ENCODE assay signal across 8 cellular contexts in the genomic region with DNA sequence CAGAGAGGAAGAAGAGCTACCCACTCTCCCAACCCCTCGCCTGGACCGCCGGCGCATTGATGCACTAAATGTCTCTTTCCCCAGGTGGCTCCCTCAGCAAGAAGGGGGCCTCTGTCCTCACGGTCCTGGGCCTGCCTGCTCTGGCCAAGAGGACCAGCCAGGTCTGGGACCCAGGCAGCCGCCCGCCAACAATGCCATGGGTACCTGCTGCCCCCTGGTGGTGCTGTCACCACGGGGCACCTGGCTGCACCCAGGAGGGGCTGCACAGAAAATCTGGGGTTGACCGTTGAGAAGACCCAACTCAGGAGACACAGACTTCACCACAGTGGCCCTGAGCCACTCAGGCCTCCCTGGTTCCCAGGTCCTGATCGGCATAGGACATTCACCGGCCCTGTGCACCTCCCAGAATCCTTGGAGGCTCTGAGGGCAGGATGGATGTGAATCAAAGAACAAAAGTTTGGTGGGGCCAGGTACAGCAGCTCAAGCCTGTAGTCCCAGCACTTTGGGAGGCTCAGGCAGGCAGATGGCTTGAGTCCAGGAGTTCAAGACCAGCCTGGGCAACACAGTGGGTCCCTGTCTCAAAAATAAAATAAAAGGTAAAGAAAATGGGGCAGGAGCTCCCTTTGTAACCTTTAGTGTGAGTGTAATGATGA. TPM values are rescaled to one million over a fixed set of nuclear protein-coding genes. Genes with fewer than 3 reads are reported as not detected.
DNase-seq lines count a peak whose midpoint lies in the region; ATAC-seq and TF ChIP-seq lines count a peak whose summit lies in the region.

No MANE protein-coding gene starts in this region.

- peaks cover 6% of the 10 kb centered on the region for H3K79me1 ChIP-seq in mesendoderm (ENCODE audit: low read length)

- no peak overlapping the region for H2AK5ac ChIP-seq in mesendoderm (ENCODE audit: low read length)

- CTCF ChIA-PET in activated CD8-positive, alpha-beta T cell treated with anti-CD3 and anti-CD28 coated beads, Interleukin-2, amount 10 ng/mL, durations not matched to agents 7 days and 5 days (lab: Charles Lee): interaction anchor here (0.7 to 5.4 kb wide), 25 partner anchors 8 to 389 kb away, joined by 3 to 135 read pairs (median 4); partner anchors contain the start of genes BRD3OS and WDR5

- H3K79me2 ChIP-seq in GM23338 (replicated peaks; ENCODE audit: insufficient read depth): peaks cover 18% of the 10 kb centered on the region
- H3K79me2 ChIP-seq in mesendoderm (ENCODE audit: control insufficient read depth, insufficient read depth, low read length): peaks cover 8% of the 10 kb centered on the region

- H4K8ac ChIP-seq in mesendoderm (ENCODE audit: low read depth, low read length): no peak overlapping the region

- H3K27ac ChIP-seq in GM23338 (ENCODE audit: low read depth): no peak overlapping the region
- H3K27ac ChIP-seq in mesendoderm (ENCODE audit: low read depth, low read length): no peak overlapping the region

- H3K4me3 Mint-ChIP-seq in GM23338: peak overlapping the region; percentile 26; the same call in 2 of the 3 replicates
- no peak overlapping the region for H3K4me3 Mint-ChIP-seq in activated CD8-positive, alpha-beta T cell treated with anti-CD3 and anti-CD28 coated beads, Interleukin-2, amount 10 ng/mL, durations not matched to agents 7 days and 5 days

- H3K18ac ChIP-seq in mesendoderm (ENCODE audit: low read length): no peak overlapping the region

- H3K23ac ChIP-seq in mesendoderm (ENCODE audit: low read length): no peak overlapping the region

- H3K9me3 Mint-ChIP-seq in GM23338: no peaks in the 10 kb centered on the region; the same call in 2 of the 3 replicates
- no peaks in the 10 kb centered on the region for H3K9me3 Mint-ChIP-seq in activated CD8-positive, alpha-beta T cell treated with anti-CD3 and anti-CD28 coated beads, Interleukin-2, amount 10 ng/mL, durations not matched to agents 7 days and 5 days (ENCODE audit: insufficient read depth)

- H3K9me2 ChIP-seq in GM23338 (ENCODE audit: insufficient read depth): no peaks in the 10 kb centered on the region

- peaks cover 14% of the 10 kb centered on the region for H3K27me3 Mint-ChIP-seq in GM23338 (ENCODE audit: insufficient read depth, low read depth, poor library complexity)
- H3K27me3 Mint-ChIP-seq in activated CD8-positive, alpha-beta T cell treated with anti-CD3 and anti-CD28 coated beads, Interleukin-2, amount 10 ng/mL, durations not matched to agents 7 days and 5 days (ENCODE audit: low read depth): peaks cover 7% of the 10 kb centered on the region

- ATAC-seq in GM23338 (peak; percentile 65), GM21717 (IDR thresholded peaks at IDR 0.05; ENCODE audit: unreplicated experiment) (no peak)
- ATAC-seq in activated CD8-positive, alpha-beta T cell treated with anti-CD3 and anti-CD28 coated beads, Interleukin-2, amount 10 ng/mL, durations not matched to agents 7 days and 5 days: peak; percentile 49

- H3K4me1 ChIP-seq in GM23338 (ENCODE audit: insufficient read depth) (peaks cover 17% of the 10 kb centered on the region; the same call in 1 of the 2 replicates), mesendoderm (ENCODE audit: control insufficient read depth, low read depth, low read length) (no peaks in the 10 kb centered on the region)

- H3K27ac Mint-ChIP-seq in GM23338: no peak overlapping the region
- no peak overlapping the region for H3K27ac Mint-ChIP-seq in activated CD8-positive, alpha-beta T cell treated with anti-CD3 and anti-CD28 coated beads, Interleukin-2, amount 10 ng/mL, durations not matched to agents 7 days and 5 days

- H4K5ac ChIP-seq in mesendoderm (ENCODE audit: low read length): no peak overlapping the region

- H3K27me3 ChIP-seq in GM23338 (ENCODE audit: insufficient read depth) (no peaks in the 10 kb centered on the region), mesendoderm (ENCODE audit: insufficient read depth, low read length, poor library complexity) (no peaks in the 10 kb centered on the region)

- H3K36me3 Mint-ChIP-seq in GM23338 (ENCODE audit: low read depth): no peaks in the 10 kb centered on the region
- no peaks in the 10 kb centered on the region for H3K36me3 Mint-ChIP-seq in activated CD8-positive, alpha-beta T cell treated with anti-CD3 and anti-CD28 coated beads, Interleukin-2, amount 10 ng/mL, durations not matched to agents 7 days and 5 days (ENCODE audit: low read depth)

- H3F3A ChIP-seq in GM23338 (replicated peaks; ENCODE audit: low read depth): 0 out of 2 replicates have a peak, but pooled peaks cover 4% of the 10 kb centered on the region

- no peak overlapping the region for H2BK120ac ChIP-seq in mesendoderm (ENCODE audit: low read depth, low read length)

- WGBS in mesendoderm (ENCODE audit: extremely low coverage, insufficient coverage, low lambda C conversion rate): no CpG with 5 or more reads among the region's 11 CpGs

- TF ChIP-seq CTCF in GM23338 (conservative IDR thresholded peaks at IDR 0.05; ENCODE audit: low read depth in 2 of 2): peak; percentile 86 to 99

- no peak overlapping the region for H3K9ac ChIP-seq in mesendoderm (ENCODE audit: low read length)

- no peaks in the 10 kb centered on the region for H3K36me3 ChIP-seq in GM23338 (ENCODE audit: insufficient read depth)
- H3K36me3 ChIP-seq in mesendoderm (ENCODE audit: control insufficient read depth, insufficient read depth, low read length): no peaks in the 10 kb centered on the region

- H2BK5ac ChIP-seq in mesendoderm (ENCODE audit: low read length): no peak overlapping the region

- peaks cover 22% of the 10 kb centered on the region for H3K4me1 Mint-ChIP-seq in GM23338
- H3K4me1 Mint-ChIP-seq in activated CD8-positive, alpha-beta T cell treated with anti-CD3 and anti-CD28 coated beads, Interleukin-2, amount 10 ng/mL, durations not matched to agents 7 days and 5 days (ENCODE audit: low read depth): peaks cover 5% of the 10 kb centered on the region

- H3K4me2 ChIP-seq in GM23338 (peak overlapping the region; percentile 99; the same call in 1 of the 2 replicates), mesendoderm (ENCODE audit: low read length) (no peak overlapping the region)

- no peak overlapping the region for H2BK15ac ChIP-seq in mesendoderm (replicated peaks; ENCODE audit: low read depth)

- no peak overlapping the region for H3K4ac ChIP-seq in mesendoderm (ENCODE audit: low read depth, low read length)

- POLR2A ChIA-PET in activated CD8-positive, alpha-beta T cell treated with anti-CD3 and anti-CD28 coated beads, Interleukin-2, amount 10 ng/mL, durations not matched to agents 7 days and 5 days (lab: Charles Lee): interaction anchor here (0.8 to 2.2 kb wide), 6 partner anchors 29 to 267 kb away, joined by 3 to 10 read pairs (median 4); partner anchors contain the start of gene BRD3OS

- H3K56ac ChIP-seq in mesendoderm (ENCODE audit: low read length): peak overlapping the region; percentile 30

- H4K20me1 ChIP-seq in GM23338 (replicated peaks; ENCODE audit: insufficient read depth): no peaks in the 10 kb centered on the region; the same call in 1 of the 2 replicates

- H2AFZ ChIP-seq in GM23338: no peak overlapping the region

- H3K4me3 ChIP-seq in GM23338: no peak overlapping the region
- H3K4me3 ChIP-seq in mesendoderm (ENCODE audit: low read length): no peak overlapping the region

- DNase-seq in Ammon's horn (ENCODE audit: low spot score) (peak; percentile 83), GM23338 (ENCODE audit: low spot score) (peak; percentile 86), NCI-H82 (lab: John Stamatoyannopoulos, UW) (peak; percentile 82), mesendoderm (peak; percentile 77)
- peak; percentile 80 for DNase-seq in activated CD8-positive, alpha-beta T cell treated with anti-CD3 and anti-CD28 coated beads, Interleukin-2, amount 10 ng/mL, durations not matched to agents 7 days and 5 days
- DNase-seq in effector CD8-positive, alpha-beta T cell (lab: John Stamatoyannopoulos, UW): peak; percentile 69
- peak; percentile 69 to 72 for DNase-seq in stimulated activated CD8-positive, alpha-beta memory T cell treated with anti-CD3 and anti-CD28 coated beads, Interleukin-2, amount 100 ng/mL, for 48 hours (ENCODE audit: low read depth in 2 of 2)

TF ChIP-seq in GM23338, 12 proteins besides CTCF, POLR2A, EP300 and RAD21 (continues in another document):
- TF ChIP-seq STAT1 (IDR thresholded peaks at IDR 0.05; ENCODE audit: unreplicated experiment): no peak

RNA-seq across cellular contexts. Expression of gene VAV2, which starts 2.4 kb away (rescaled TPM):
- total RNA-seq in GM23338 (2014; rRNA removed; shearing (Covaris generic)): 24.3 and 28.9 TPM in 2 replicates
- polyA plus RNA-seq in GM23338 (2016; fragmentation: Nextera tagmentation; extraction: Ambion mirVana): 7.2 and 8.1 TPM in 2 replicates
- 10 to 100 TPM; 10.1 to 10.3 TPM for total RNA-seq in activated CD8-positive, alpha-beta T cell treated with anti-CD3 and anti-CD28 coated beads, Interleukin-2, amount 10 ng/mL, durations not matched to agents 7 days and 5 days
- polyA plus RNA-seq in mesendoderm (2013, experiment 1 of 2): 12.2 TPM
- 12.3 TPM for polyA plus RNA-seq in mesendoderm (2013, experiment 2 of 2)

RNA-seq across cellular contexts. Expression of gene BRD3OS, which starts 30.8 kb away (rescaled TPM):
- 12.8 and 16.0 TPM in 2 replicates for total RNA-seq in GM23338 (2014; rRNA removed; shearing (Covaris generic))
- 9.2 and 10.9 TPM in 2 replicates for polyA plus RNA-seq in GM23338 (2016; fragmentation: Nextera tagmentation; extraction: Ambion mirVana)
- total RNA-seq in activated CD8-positive, alpha-beta T cell treated with anti-CD3 and anti-CD28 coated beads, Interleukin-2, amount 10 ng/mL, durations not matched to agents 7 days and 5 days: 10 to 100 TPM; 13.5 to 16.0 TPM
- 11.4 TPM for polyA plus RNA-seq in mesendoderm (2013, experiment 1 of 2)
- polyA plus RNA-seq in mesendoderm (2013, experiment 2 of 2): 11.5 TPM
